ENCODE assay signal across 8 cellular contexts in the genomic region with DNA sequence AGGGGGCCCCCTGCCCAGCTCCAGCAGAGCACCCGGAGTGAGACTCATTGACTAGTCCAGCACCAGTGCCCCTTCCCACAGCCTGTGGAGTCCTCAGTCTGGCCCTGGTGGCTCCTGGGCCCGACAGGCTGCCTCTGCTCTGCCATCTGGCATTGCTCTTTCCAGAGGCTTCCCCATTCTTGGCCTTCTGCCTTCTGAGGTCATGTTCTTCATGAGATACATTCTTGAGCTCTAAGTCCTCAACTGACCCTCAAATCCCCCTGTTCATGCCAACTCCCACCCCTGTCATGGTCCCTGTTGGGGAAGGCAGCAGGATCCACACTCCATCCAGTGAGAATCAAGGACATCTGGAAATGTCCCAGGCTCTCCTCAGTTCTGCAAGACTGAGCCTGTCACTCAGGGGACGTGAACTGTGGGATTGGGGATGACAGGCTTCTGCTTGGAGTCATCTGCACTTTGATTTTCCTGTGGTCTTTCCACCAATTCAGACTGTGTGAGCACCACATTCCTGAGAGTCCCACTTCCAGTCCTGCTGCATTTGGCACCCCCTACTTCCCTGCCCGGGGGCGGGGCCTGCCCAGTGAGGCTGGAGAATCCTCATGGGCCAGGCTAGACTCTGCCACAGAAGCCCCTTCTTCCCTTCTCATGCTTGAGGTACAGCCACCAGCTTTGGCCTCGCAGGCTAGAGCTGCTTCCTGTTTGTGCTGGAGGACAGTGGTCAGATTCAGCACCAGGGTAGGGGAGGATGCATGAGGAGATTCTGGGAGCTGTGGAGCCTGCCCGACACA. TPM values are rescaled to one million over a fixed set of nuclear protein-coding genes. Genes with fewer than 3 reads are reported as not detected.
DNase-seq lines count a peak whose midpoint lies in the region; ATAC-seq and TF ChIP-seq lines count a peak whose summit lies in the region.

No MANE protein-coding gene starts in this region.

- peak overlapping the region; percentile 85 for H3K27ac Mint-ChIP-seq in activated CD8-positive, alpha-beta memory T cell treated with anti-CD3 and anti-CD28 coated beads, Interleukin-2, amount 10 ng/mL, durations not matched to agents 7 days and 5 days
- peak overlapping the region; percentile 79 to 99 for H3K27ac Mint-ChIP-seq in T-cell
- no peak overlapping the region for H3K27ac Mint-ChIP-seq in nephron progenitor cell

- H3K36me3 Mint-ChIP-seq in activated CD8-positive, alpha-beta memory T cell treated with anti-CD3 and anti-CD28 coated beads, Interleukin-2, amount 10 ng/mL, durations not matched to agents 7 days and 5 days = peaks cover 40% of the 10 kb centered on the region
- H3K36me3 Mint-ChIP-seq in T-cell (peaks cover 31% of the 10 kb centered on the region), nephron progenitor cell (ENCODE audit: low read depth) (no peaks in the 10 kb centered on the region)

- H3K4me1 ChIP-seq in right cardiac atrium (ENCODE audit: control insufficient read depth, insufficient read depth, low read length) (peaks cover 16% of the 10 kb centered on the region), suprapubic skin (peaks cover 42% of the 10 kb centered on the region)

- TF ChIP-seq CTCF in suprapubic skin (IDR thresholded peaks at IDR 0.05) (no peak), nephron progenitor cell (IDR thresholded peaks at IDR 0.05) (no peak)

- H3K27ac ChIP-seq in right cardiac atrium (ENCODE audit: low read length) = peak overlapping the region; percentile 53
- H3K27ac ChIP-seq in suprapubic skin = peak overlapping the region; percentile 81

- H3K36me3 ChIP-seq in suprapubic skin = peaks cover 7% of the 10 kb centered on the region

- H3K9me3 ChIP-seq in right cardiac atrium (ENCODE audit: control insufficient read depth, low read length) = no peaks in the 10 kb centered on the region
- H3K9me3 ChIP-seq in suprapubic skin = no peaks in the 10 kb centered on the region

- intact Hi-C loops in right cardiac atrium (cut with DNase I) = no loop called here

- POLR2A ChIA-PET in T-cell (lab: Charles Lee) = no interaction called here

- TF ChIP-seq POLR2A in suprapubic skin (IDR thresholded peaks at IDR 0.05) = no peak

- ATAC-seq in activated CD8-positive, alpha-beta memory T cell treated with anti-CD3 and anti-CD28 coated beads, Interleukin-2, amount 10 ng/mL, durations not matched to agents 7 days and 5 days = no peak
- ATAC-seq in T-cell (replicated peaks in 1 of 4) (no peak), right cardiac atrium (no peak), HG02981 (IDR thresholded peaks at IDR 0.05; ENCODE audit: unreplicated experiment) (no peak)

- no peaks in the 10 kb centered on the region for H3K9me3 Mint-ChIP-seq in activated CD8-positive, alpha-beta memory T cell treated with anti-CD3 and anti-CD28 coated beads, Interleukin-2, amount 10 ng/mL, durations not matched to agents 7 days and 5 days (ENCODE audit: low read depth)
- H3K9me3 Mint-ChIP-seq in T-cell (no peaks in the 10 kb centered on the region), nephron progenitor cell (no peaks in the 10 kb centered on the region)

- WGBS in right cardiac atrium = 66% methylated on average over 7 of the region's 7 CpGs
- WGBS in suprapubic skin = 70% methylated on average over 7 of the region's 7 CpGs

- DNase-seq in activated CD8-positive, alpha-beta memory T cell treated with anti-CD3 and anti-CD28 coated beads, Interleukin-2, amount 10 ng/mL, durations not matched to agents 7 days and 5 days = no peak
- no peak for DNase-seq in activated CD8-positive, alpha-beta memory T cell treated with anti-CD3 and anti-CD28 coated beads, Interleukin-2, amount 50 U/mL, for 4 hours
- DNase-seq in T-cell (no peak), right cardiac atrium (no peak), suprapubic skin (ENCODE audit: low spot score in 2 of 2) (no peak), nephron progenitor cell (no peak)
- no peak for DNase-seq in stimulated activated CD4-positive, alpha-beta T cell treated with anti-CD3 and anti-CD28 coated beads, Interleukin-2, amount 100 ng/mL, for 48 hours

- CTCF ChIA-PET in activated CD8-positive, alpha-beta memory T cell treated with anti-CD3 and anti-CD28 coated beads, Interleukin-2, amount 10 ng/mL, durations not matched to agents 7 days and 5 days (lab: Charles Lee) = interaction anchor here (0.7 to 2.8 kb wide), 9 partner anchors 10 to 55 kb away, joined by 3 to 13 read pairs (median 3); no protein-coding TSS in a partner anchor
- CTCF ChIA-PET in T-cell (lab: Charles Lee) = no interaction called here

- H3K27me3 ChIP-seq in right cardiac atrium (ENCODE audit: control insufficient read depth, insufficient read depth) (no peaks in the 10 kb centered on the region), suprapubic skin (no peaks in the 10 kb centered on the region)

- H3K4me3 Mint-ChIP-seq in activated CD8-positive, alpha-beta memory T cell treated with anti-CD3 and anti-CD28 coated beads, Interleukin-2, amount 10 ng/mL, durations not matched to agents 7 days and 5 days = peak overlapping the region; percentile 47
- H3K4me3 Mint-ChIP-seq in T-cell (peak overlapping the region; percentile 24 to 95 (median 25)), nephron progenitor cell (no peak overlapping the region)

- peaks cover 54% of the 10 kb centered on the region for H3K4me1 Mint-ChIP-seq in activated CD8-positive, alpha-beta memory T cell treated with anti-CD3 and anti-CD28 coated beads, Interleukin-2, amount 10 ng/mL, durations not matched to agents 7 days and 5 days
- H3K4me1 Mint-ChIP-seq in T-cell (peaks cover 56 to 63% (median 59%) of the 10 kb centered on the region in 3 donors), nephron progenitor cell (peaks cover 46% of the 10 kb centered on the region)

- TF ChIP-seq EP300 in suprapubic skin (IDR thresholded peaks at IDR 0.05) = no peak

- H3K4me3 ChIP-seq in right cardiac atrium (ENCODE audit: low read length) = no peak overlapping the region
- no peak overlapping the region for H3K4me3 ChIP-seq in suprapubic skin

- H3K27me3 Mint-ChIP-seq in activated CD8-positive, alpha-beta memory T cell treated with anti-CD3 and anti-CD28 coated beads, Interleukin-2, amount 10 ng/mL, durations not matched to agents 7 days and 5 days = no peaks in the 10 kb centered on the region
- H3K27me3 Mint-ChIP-seq in T-cell = no peaks in the 10 kb centered on the region
- peaks cover 8% of the 10 kb centered on the region for H3K27me3 Mint-ChIP-seq in nephron progenitor cell (ENCODE audit: low read depth, poor library complexity)

RNA-seq across cellular contexts. Expression of gene TRPV2, which starts 2.7 kb away (rescaled TPM):
- 100 to 1,000 TPM; 124 to 129 TPM for total RNA-seq in activated CD8-positive, alpha-beta memory T cell treated with anti-CD3 and anti-CD28 coated beads, Interleukin-2, amount 10 ng/mL, durations not matched to agents 7 days and 5 days
- total RNA-seq in T-cell (100 to 1,000 TPM in 4 of 5 donors, 10 to 100 TPM in 1; 91.3 to 127 (median 122) TPM), right cardiac atrium (10 to 100 TPM in 3 of 4 donors, 1 to 10 TPM in 1; 7.1 to 19.6 (median 10.7) TPM), suprapubic skin (10 to 100 TPM in 1 of 4 donors, 1 to 10 TPM in 3; 3.0 to 13.9 (median 7.9) TPM)
- polyA plus RNA-seq in right cardiac atrium = 5.2 TPM

RNA-seq across cellular contexts. Expression of gene UBB, which starts 37.2 kb away (rescaled TPM):
- 1,000 to 10,000 TPM; 1,297 to 1,567 TPM for total RNA-seq in activated CD8-positive, alpha-beta memory T cell treated with anti-CD3 and anti-CD28 coated beads, Interleukin-2, amount 10 ng/mL, durations not matched to agents 7 days and 5 days
- 100 to 1,000 TPM; 669 to 892 (median 718) TPM for total RNA-seq in T-cell
- 1,000 to 10,000 TPM; 1,353 to 1,780 (median 1,568) TPM for total RNA-seq in right cardiac atrium
- polyA plus RNA-seq in right cardiac atrium = 1,446 TPM
- 100 to 1,000 TPM; 469 to 764 (median 628) TPM for total RNA-seq in suprapubic skin

Comparison
In these comparisons a context has a peak if more than half of its experiments do, and no peak if none do; other contexts are left out.
1. RNA of gene TRPV2, which starts 2.7 kb away (total RNA-seq): 124 to 129 TPM in activated CD8-positive, alpha-beta memory T cell treated with anti-CD3 and anti-CD28 coated beads, Interleukin-2, amount 10 ng/mL, durations not matched to agents 7 days and 5 days and 91.3 to 127 TPM in T-cell; 7.1 to 19.6 TPM in right cardiac atrium and 3.0 to 13.9 TPM in suprapubic skin; every median in the first group is over 4 times any median in the second.